In genomic region chr4:57159866-57160265, GRCh38 we compare ENCODE assay signal across 18 cellular contexts. TPM values are rescaled to one million over a fixed set of nuclear protein-coding genes. Genes with fewer than 3 reads are reported as not detected.
DNase-seq lines count a peak whose midpoint lies in the region; ATAC-seq and TF ChIP-seq lines count a peak whose summit lies in the region.
"Had no signal": no experiment of that assay in that cellular context is flagged by ENCODE, and none has a peak within 500 bp of the region (broad histone marks: within the 10 kb centered on the region; RNA-seq: fewer than 3 reads in every experiment).

No MANE protein-coding gene starts in this region.

- no peak for ATAC-seq in IMR-90 (ENCODE audit: low read depth)
- ATAC-seq: CD8-positive, alpha-beta T cell had no signal

- H3K36me3 ChIP-seq in IMR-90 (ENCODE audit: control insufficient read depth, insufficient read depth, low read length) = no peaks in the 10 kb centered on the region
- H3K36me3 ChIP-seq: BLaER1 treated with 17β-estradiol and CSF1 and Interleukin-3, amounts not matched to agents 10 nM and 100 nM had no signal

- H2AFZ ChIP-seq in IMR-90 (replicated peaks; ENCODE audit: low read length, poor library complexity) = no peak overlapping the region

- no peaks in the 10 kb centered on the region for H4K20me1 ChIP-seq in IMR-90 (ENCODE audit: insufficient read depth, low read length)
- H4K20me1 ChIP-seq: BLaER1 treated with 17β-estradiol and CSF1 and Interleukin-3, amounts not matched to agents 10 nM and 100 nM had no signal

- no peak overlapping the region for H2BK5ac ChIP-seq in IMR-90 (ENCODE audit: low read depth, low read length, poor library complexity, severe bottlenecking)

- H3K56ac ChIP-seq in IMR-90 (ENCODE audit: extremely low read depth, insufficient read depth, low read length) = no peak overlapping the region

- H2BK20ac ChIP-seq in IMR-90 (ENCODE audit: low read depth, low read length) = no peak overlapping the region

- WGBS in IMR-90 (ENCODE audit: extremely low coverage in 2 of 2, insufficient read length in 1 of 2), 2 experiments = 100% methylated on average over 1 of the region's 1 CpG; no CpG with 5 or more reads in 1 of the 2 experiments

- no peak overlapping the region for H3K4me2 ChIP-seq in IMR-90 (ENCODE audit: low read depth, low read length)
- H3K4me2 ChIP-seq: BLaER1 treated with 17β-estradiol and CSF1 and Interleukin-3, amounts not matched to agents 10 nM and 100 nM had no signal

- H3K9me3 ChIP-seq in IMR-90 (ENCODE audit: control insufficient read depth, insufficient read depth, low read length) = no peaks in the 10 kb centered on the region

- H3K4me3 Mint-ChIP-seq in immature natural killer cell = no peak overlapping the region
- H3K4me3 Mint-ChIP-seq: CD8-positive, alpha-beta T cell; HFFc6 had no signal

- TF ChIP-seq CTCF in AG10803 (conservative IDR thresholded peaks at IDR 0.05; ENCODE audit: low read length) = no peak
- TF ChIP-seq CTCF in IMR-90 (conservative IDR thresholded peaks at IDR 0.05; ENCODE audit: low read depth, low read length) = no peak
- no peak for TF ChIP-seq CTCF in choroid plexus epithelial cell (conservative IDR thresholded peaks at IDR 0.05; ENCODE audit: low read depth, low read length)

- peaks cover 78 to 92% of the 10 kb centered on the region in 2 donors for H3K4me1 Mint-ChIP-seq in immature natural killer cell

- H3K23ac ChIP-seq in IMR-90 (ENCODE audit: low read depth, low read length) = no peak overlapping the region; the same call in 1 of the 2 replicates

- H3K9me1 ChIP-seq in IMR-90 (ENCODE audit: insufficient read depth, low read length) = no peaks in the 10 kb centered on the region

- H3K14ac ChIP-seq in IMR-90 (replicated peaks; ENCODE audit: low read depth, low read length) = no peak overlapping the region

- H4K91ac ChIP-seq in IMR-90 (ENCODE audit: insufficient read depth, low read depth, low read length) = no peak overlapping the region

- no peak overlapping the region for H4K5ac ChIP-seq in IMR-90 (ENCODE audit: low read depth, low read length)

- H3K36me3 Mint-ChIP-seq in immature natural killer cell = peaks cover 0 to 12% (median 0%) of the 10 kb centered on the region in 3 donors
- H3K36me3 Mint-ChIP-seq: CD8-positive, alpha-beta T cell had no signal

- peaks cover 3% of the 10 kb centered on the region for H3K27me3 ChIP-seq in IMR-90 (ENCODE audit: control insufficient read depth, insufficient read depth, low read length)
- H3K27me3 ChIP-seq: BLaER1 treated with 17β-estradiol and CSF1 and Interleukin-3, amounts not matched to agents 10 nM and 100 nM had no signal

- no peak overlapping the region for H3K18ac ChIP-seq in IMR-90 (ENCODE audit: low read depth, low read length)

- peak; percentile 22 for DNase-seq in AG10803 (ENCODE audit: low read depth)
- no peak for DNase-seq in IMR-90
- peak; percentile 28 for DNase-seq in choroid plexus epithelial cell (ENCODE audit: low read depth)
- DNase-seq in immature natural killer cell = no peak
- DNase-seq in cardiac septum (ENCODE audit: low spot score) = no peak
- DNase-seq in inferior parietal cortex (ENCODE audit: extremely low spot score) = no peak
- no peak for DNase-seq in T-helper 9 cell
- DNase-seq: Calu3; CD8-positive, alpha-beta T cell; DMS53; HFFc6; NCI-H1092 treated with DMSO at 0.1 percent for 48 hours; NCI-H2081 treated with DMSO at 0.1 percent for 48 hours; NK-92 treated with Interleukin-12 subunit alpha and Interleukin-12 subunit beta, amount 100 ng/mL, for 24 hours; Right ventricle myocardium superior had no signal

- no peak overlapping the region for H4K8ac ChIP-seq in IMR-90 (ENCODE audit: low read depth in 2 of 2, low read length in 2 of 2)

- dilution Hi-C loops in IMR-90 (cut with HindIII; ENCODE audit: low sequenced_read_pairs, unreplicated experiment) = no loop called here

- no peak overlapping the region for H3K4ac ChIP-seq in IMR-90 (ENCODE audit: low read depth, low read length)

- H2AK9ac ChIP-seq in IMR-90 (replicated peaks; ENCODE audit: low read depth, low read length, poor library complexity) = no peak overlapping the region

- H3K4me1 ChIP-seq in IMR-90 (ENCODE audit: control insufficient read depth, insufficient read depth, low read length) = peaks cover 2% of the 10 kb centered on the region; the same call in 1 of the 2 replicates

- POLR2A ChIA-PET in IMR-90 (lab: Charles Lee; ENCODE audit: unreplicated experiment) = no interaction called here

- no peaks in the 10 kb centered on the region for H3K9me3 Mint-ChIP-seq in immature natural killer cell
- H3K9me3 Mint-ChIP-seq: CD8-positive, alpha-beta T cell; HFFc6 had no signal

- no peak overlapping the region for H3K9ac ChIP-seq in IMR-90 (ENCODE audit: low read depth, low read length)
- H3K9ac ChIP-seq: BLaER1 treated with 17β-estradiol and CSF1 and Interleukin-3, amounts not matched to agents 10 nM and 100 nM had no signal

- CTCF ChIA-PET in IMR-90 (lab: Yijun Ruan, JAX) = no interaction called here

- in situ Hi-C loops in IMR-90 (cut with MboI; ENCODE audit: low sequenced_read_pairs) = no loop called here

- BruUV-seq in IMR-90 (replicated peaks; lab: Mats Ljungman, UMichigan) = no TSS peak

- peaks cover 0 to 9% (median 6%) of the 10 kb centered on the region in 3 donors for H3K27me3 Mint-ChIP-seq in immature natural killer cell (ENCODE audit: low read depth in 3 of 3)

- no peak overlapping the region for H2AK5ac ChIP-seq in IMR-90 (ENCODE audit: low read depth, low read length)

- no peak overlapping the region for H2BK15ac ChIP-seq in IMR-90 (ENCODE audit: low read depth, low read length)

- no peaks in the 10 kb centered on the region for H3K79me1 ChIP-seq in IMR-90 (ENCODE audit: low read depth in 1 of 2, low read length in 2 of 2)

- intact Hi-C loops in IMR-90 (cut with micrococcal nuclease) = loop anchor here (10.0 kb wide), 1 partner anchor 265 kb away; no protein-coding TSS in a partner anchor
- intact Hi-C loops in cardiac septum (cut with DNase I) = loop anchor here (5.0 kb wide), 1 partner anchor 142 kb away; no protein-coding TSS in a partner anchor

- H2BK120ac ChIP-seq in IMR-90 (ENCODE audit: low read depth, low read length) = no peak overlapping the region

- peak overlapping the region in 4 of 6 donors; percentile 33 to 77 (median 45) for H3K27ac Mint-ChIP-seq in immature natural killer cell
- H3K27ac Mint-ChIP-seq: CD8-positive, alpha-beta T cell; HFFc6 had no signal

- no peak for TF ChIP-seq POLR2A in IMR-90 (IDR thresholded peaks at IDR 0.05; ENCODE audit: low read depth, low read length)

- TF ChIP-seq RAD21 in IMR-90 (IDR thresholded peaks at IDR 0.05; ENCODE audit: low read length) = no peak

- H3K27ac ChIP-seq in IMR-90 (ENCODE audit: insufficient read depth, low read length) = no peak overlapping the region
- H3K27ac ChIP-seq: BLaER1 treated with 17β-estradiol and CSF1 and Interleukin-3, amounts not matched to agents 10 nM and 100 nM; HL-60 had no signal

- H3K4me3 ChIP-seq in AG10803 (ENCODE audit: low read length) = no peak overlapping the region
- H3K4me3 ChIP-seq in IMR-90 (ENCODE audit: insufficient read depth, low read depth, low read length) = no peak overlapping the region
- no peak overlapping the region for H3K4me3 ChIP-seq in choroid plexus epithelial cell (ENCODE audit: low read depth, low read length)
- H3K4me3 ChIP-seq: BLaER1 treated with 17β-estradiol and CSF1 and Interleukin-3, amounts not matched to agents 10 nM and 100 nM had no signal

TF ChIP-seq in IMR-90, 13 proteins besides CTCF, POLR2A, EP300 and RAD21:
- TF ChIP-seq CEBPB (IDR thresholded peaks at IDR 0.05; ENCODE audit: low read depth, low read length) (peak; percentile 40; the same call in 1 of the 2 replicates), USF2 (IDR thresholded peaks at IDR 0.05; ENCODE audit: low read depth, low read length) (no peak)

RNA-seq across cellular contexts. Expression of gene IGFBP7, which starts 49.7 kb away (rescaled TPM):
- total RNA-seq in IMR-90 (2012; rRNA removed) (33.2 and 34.2 TPM in 2 replicates), cardiac septum (739 TPM)
- polyA plus RNA-seq in IMR-90 (2012; rRNA removed) (267 and 338 TPM in 2 replicates), immature natural killer cell (100 to 1,000 TPM; 192 to 270 (median 246) TPM)
- 354 and 595 TPM in 2 replicates for polyA plus RNA-seq in IMR-90 (2012; cell fraction: cytosol; rRNA removed)
- polyA plus RNA-seq in IMR-90 (2012; cell fraction: nucleus; rRNA removed; ENCODE audit: low replicate concordance) = 197 and 320 TPM in 2 replicates
- total RNA-seq: A673; CD8-positive, alpha-beta T cell had no signal

Comparison
In these comparisons a context has a peak if more than half of its experiments do, and no peak if none do; other contexts are left out.
1. DNase-seq: peak in AG10803 (single experiment) and choroid plexus epithelial cell (single experiment); none in IMR-90 (single experiment), immature natural killer cell (0 of 3), cardiac septum (single experiment), inferior parietal cortex (single experiment) and T-helper 9 cell (single experiment).
2. RNA of gene IGFBP7, which starts 49.7 kb away (total RNA-seq): 739 TPM in cardiac septum (single experiment); 33.2 to 34.2 TPM in IMR-90; every median in the first group is over 10 times any median in the second.